ENCODE assay signal across 28 cellular contexts in genomic region chr3:105014631-105015030, GRCh38.
A peak's percentile ranks its signal among the peaks of the same experiment; 100 is the strongest.
DNase-seq lines count a peak whose midpoint lies in the region; ATAC-seq, FAIRE-seq and TF ChIP-seq lines count a peak whose summit lies in the region.
"Had no signal": no experiment of that assay in that cellular context is flagged by ENCODE, and none has a peak within 500 bp of the region (broad histone marks: within the 10 kb centered on the region; RNA-seq: fewer than 3 reads in every experiment).

No MANE protein-coding gene starts in this region.

- H3K36me3 ChIP-seq in GM23338 (ENCODE audit: insufficient read depth), result no peaks in the 10 kb centered on the region
- no peaks in the 10 kb centered on the region for H3K36me3 ChIP-seq in astrocyte (ENCODE audit: insufficient read depth, low read length)
- H3K36me3 ChIP-seq: SJCRH30, spleen had no signal

- H3F3A ChIP-seq in GM23338 (replicated peaks; ENCODE audit: low read depth), result no peaks in the 10 kb centered on the region

- no peak overlapping the region for H3K4me3 ChIP-seq in GM23338
- no peak overlapping the region for H3K4me3 ChIP-seq in astrocyte (ENCODE audit: insufficient read depth, low read depth, low read length)
- H3K4me3 ChIP-seq in fibroblast of the aortic adventitia (ENCODE audit: low read depth, low read length), result no peak overlapping the region
- H3K4me3 ChIP-seq in skeletal muscle cell (ENCODE audit: low read depth, low read length), result no peak overlapping the region
- H3K4me3 ChIP-seq: coronary artery, SJCRH30, spleen, testis had no signal

- H3K4me2 ChIP-seq in GM23338 (peak overlapping the region; percentile 16; the same call in 1 of the 2 replicates), astrocyte (ENCODE audit: low read length) (no peak overlapping the region)
- H3K4me2 ChIP-seq: KMS-11 had no signal

- ATAC-seq in GM23338 (peak; percentile 55), HG03159 (IDR thresholded peaks at IDR 0.05; ENCODE audit: unreplicated experiment) (no peak)
- ATAC-seq: activated CD8-positive, alpha-beta T cell treated with anti-CD3 and anti-CD28 coated beads, Interleukin-2, amount 10 ng/mL, durations not matched to agents 7 days and 5 days; left colon; naive thymus-derived CD8-positive, alpha-beta T cell; stimulated activated memory B cell treated with anti-CD40 and anti-IgM and Interleukin-4, amounts not matched to agents 10 μg/mL and 1 μg/mL and 100 μg/mL, for 72 hours had no signal

- peak overlapping the region; percentile 34 for H3K27ac ChIP-seq in GM23338 (ENCODE audit: low read depth)
- no peak overlapping the region for H3K27ac ChIP-seq in astrocyte (ENCODE audit: low read depth, low read length)
- H3K27ac ChIP-seq: C4-2B, coronary artery, KMS-11, SJCRH30, spleen, testis had no signal

- FAIRE-seq in astrocyte (lab: Jason Lieb, UNC), result no peak
- FAIRE-seq: urothelium cell line had no signal

- no peaks in the 10 kb centered on the region for H3K27me3 Mint-ChIP-seq in GM23338 (ENCODE audit: insufficient read depth, low read depth, poor library complexity)
- no peaks in the 10 kb centered on the region for H3K27me3 Mint-ChIP-seq in astrocyte (ENCODE audit: low read depth, unreplicated experiment)
- H3K27me3 Mint-ChIP-seq: naive thymus-derived CD8-positive, alpha-beta T cell; stimulated activated memory B cell treated with anti-CD40 and anti-IgM and Interleukin-4, amounts not matched to agents 10 μg/mL and 1 μg/mL and 100 μg/mL, for 72 hours had no signal

- no peak for TF ChIP-seq CTCF in GM23338 (conservative IDR thresholded peaks at IDR 0.05; ENCODE audit: low read depth in 2 of 2)
- TF ChIP-seq CTCF in astrocyte (IDR thresholded peaks at IDR 0.05; ENCODE audit: insufficient read depth, low read depth, low read length), result no peak
- TF ChIP-seq CTCF in fibroblast of the aortic adventitia (IDR thresholded peaks at IDR 0.05; ENCODE audit: insufficient read depth, low read length), result no peak

- no peak overlapping the region for H3K4me3 Mint-ChIP-seq in GM23338
- no peak overlapping the region for H3K4me3 Mint-ChIP-seq in astrocyte (ENCODE audit: unreplicated experiment)
- H3K4me3 Mint-ChIP-seq: activated CD8-positive, alpha-beta T cell treated with anti-CD3 and anti-CD28 coated beads, Interleukin-2, amount 10 ng/mL, durations not matched to agents 7 days and 5 days; mesothelial cell of epicardium; naive thymus-derived CD8-positive, alpha-beta T cell; stimulated activated memory B cell treated with anti-CD40 and anti-IgM and Interleukin-4, amounts not matched to agents 10 μg/mL and 1 μg/mL and 100 μg/mL, for 72 hours had no signal

- H3K79me2 ChIP-seq in GM23338 (replicated peaks; ENCODE audit: insufficient read depth), result no peaks in the 10 kb centered on the region
- H3K79me2 ChIP-seq in astrocyte (ENCODE audit: insufficient read depth, low read length), result no peaks in the 10 kb centered on the region

- H3K9ac ChIP-seq in astrocyte (ENCODE audit: low read length), result no peak overlapping the region
- H3K9ac ChIP-seq: KMS-11 had no signal

- peaks cover 34% of the 10 kb centered on the region for H3K4me1 ChIP-seq in GM23338 (ENCODE audit: insufficient read depth)
- no peaks in the 10 kb centered on the region for H3K4me1 ChIP-seq in astrocyte (ENCODE audit: insufficient read depth, low read length)
- H3K4me1 ChIP-seq: SJCRH30, spleen, testis had no signal

- H3K4me1 Mint-ChIP-seq in GM23338 (peaks cover 31% of the 10 kb centered on the region), astrocyte (ENCODE audit: low read depth, unreplicated experiment) (no peaks in the 10 kb centered on the region)
- H3K4me1 Mint-ChIP-seq: mesothelial cell of epicardium; naive thymus-derived CD8-positive, alpha-beta T cell; stimulated activated memory B cell treated with anti-CD40 and anti-IgM and Interleukin-4, amounts not matched to agents 10 μg/mL and 1 μg/mL and 100 μg/mL, for 72 hours had no signal

- H4K20me1 ChIP-seq in GM23338 (replicated peaks; ENCODE audit: insufficient read depth) (no peaks in the 10 kb centered on the region), astrocyte (ENCODE audit: insufficient read depth, low read length) (no peaks in the 10 kb centered on the region)

- H3K27me3 ChIP-seq in GM23338 (ENCODE audit: insufficient read depth), result no peaks in the 10 kb centered on the region
- H3K27me3 ChIP-seq in astrocyte (ENCODE audit: insufficient read depth, low read length), result no peaks in the 10 kb centered on the region
- H3K27me3 ChIP-seq: SJCRH30, spleen, testis had no signal

- H3K9me3 Mint-ChIP-seq in GM23338 (no peaks in the 10 kb centered on the region), astrocyte (ENCODE audit: unreplicated experiment) (no peaks in the 10 kb centered on the region)
- H3K9me3 Mint-ChIP-seq: stimulated activated memory B cell treated with anti-CD40 and anti-IgM and Interleukin-4, amounts not matched to agents 10 μg/mL and 1 μg/mL and 100 μg/mL, for 72 hours had no signal

- no peaks in the 10 kb centered on the region for H3K9me3 ChIP-seq in astrocyte (ENCODE audit: insufficient read depth, low read depth, low read length)
- H3K9me3 ChIP-seq: SJCRH30, testis had no signal

- DNase-seq in GM23338 (ENCODE audit: low spot score) (no peak), astrocyte (ENCODE audit: low read depth) (peak; percentile 18), fibroblast of the aortic adventitia (ENCODE audit: low read depth) (peak; percentile 7), skeletal muscle cell (ENCODE audit: low read depth) (peak; percentile 13), DMS114 treated with DMSO at 0.1 percent for 48 hours (lab: John Stamatoyannopoulos, UW; ENCODE audit: unreplicated experiment) (no peak), mucosa of gallbladder (ENCODE audit: low spot score) (no peak)
- DNase-seq: activated CD4-positive, alpha-beta T cell treated with anti-CD3 and anti-CD28 coated beads for 1 hour; activated CD8-positive, alpha-beta T cell treated with anti-CD3 and anti-CD28 coated beads, Interleukin-2, amount 10 ng/mL, durations not matched to agents 7 days and 5 days; activated gamma-delta T cell; Calu3; left colon; naive thymus-derived CD8-positive, alpha-beta T cell; NCI-H187 treated with DMSO at 0.1 percent for 48 hours; NCI-H2227 treated with DMSO at 0.1 percent for 48 hours; NCI-H69; retina; SJCRH30; spleen; stimulated activated CD4-positive, alpha-beta T cell treated with anti-CD3 and anti-CD28 coated beads, Interleukin-2, amount 100 ng/mL, for 48 hours; T-helper 1 cell; testis had no signal

- H3K27ac Mint-ChIP-seq in GM23338 (no peak overlapping the region), astrocyte (ENCODE audit: unreplicated experiment) (no peak overlapping the region)
- H3K27ac Mint-ChIP-seq: activated CD8-positive, alpha-beta T cell treated with anti-CD3 and anti-CD28 coated beads, Interleukin-2, amount 10 ng/mL, durations not matched to agents 7 days and 5 days; mesothelial cell of epicardium; naive thymus-derived CD8-positive, alpha-beta T cell; stimulated activated memory B cell treated with anti-CD40 and anti-IgM and Interleukin-4, amounts not matched to agents 10 μg/mL and 1 μg/mL and 100 μg/mL, for 72 hours had no signal

- H2AFZ ChIP-seq in GM23338, result no peak overlapping the region
- H2AFZ ChIP-seq in astrocyte (ENCODE audit: low read depth, low read length), result no peak overlapping the region

- H3K36me3 Mint-ChIP-seq in GM23338 (ENCODE audit: low read depth) (peaks cover under 1% of the 10 kb centered on the region; the same call in 1 of the 3 replicates), astrocyte (ENCODE audit: low read depth, unreplicated experiment) (no peaks in the 10 kb centered on the region)
- H3K36me3 Mint-ChIP-seq: mesothelial cell of epicardium; naive thymus-derived CD8-positive, alpha-beta T cell; stimulated activated memory B cell treated with anti-CD40 and anti-IgM and Interleukin-4, amounts not matched to agents 10 μg/mL and 1 μg/mL and 100 μg/mL, for 72 hours had no signal

- H3K9me2 ChIP-seq in GM23338 (ENCODE audit: insufficient read depth), result no peaks in the 10 kb centered on the region

TF ChIP-seq in GM23338, 12 proteins besides CTCF, POLR2A, EP300 and RAD21 (continues in another document):
- TF ChIP-seq ZNF331 (CRISPR knock-in tag; IDR thresholded peaks at IDR 0.05; ENCODE audit: low read depth), result no peak
- TF ChIP-seq NANOG (IDR thresholded peaks at IDR 0.05; ENCODE audit: borderline replicate concordance), result no peak
- TF ChIP-seq EZH2 (IDR thresholded peaks at IDR 0.05; ENCODE audit: low read depth, unreplicated experiment), result no peak
- TF ChIP-seq ZNF114 (CRISPR knock-in tag; IDR thresholded peaks at IDR 0.05), result no peak

Comparison
In these comparisons a context has a peak if more than half of its experiments do, and no peak if none do; other contexts are left out.
1. DNase-seq: peak in astrocyte (single experiment), fibroblast of the aortic adventitia (single experiment) and skeletal muscle cell (single experiment); none in GM23338 (single experiment), DMS114 treated with DMSO at 0.1 percent for 48 hours (single experiment) and mucosa of gallbladder (single experiment).